12 cellular contexts compared by ENCODE assay signal in the genomic region with DNA sequence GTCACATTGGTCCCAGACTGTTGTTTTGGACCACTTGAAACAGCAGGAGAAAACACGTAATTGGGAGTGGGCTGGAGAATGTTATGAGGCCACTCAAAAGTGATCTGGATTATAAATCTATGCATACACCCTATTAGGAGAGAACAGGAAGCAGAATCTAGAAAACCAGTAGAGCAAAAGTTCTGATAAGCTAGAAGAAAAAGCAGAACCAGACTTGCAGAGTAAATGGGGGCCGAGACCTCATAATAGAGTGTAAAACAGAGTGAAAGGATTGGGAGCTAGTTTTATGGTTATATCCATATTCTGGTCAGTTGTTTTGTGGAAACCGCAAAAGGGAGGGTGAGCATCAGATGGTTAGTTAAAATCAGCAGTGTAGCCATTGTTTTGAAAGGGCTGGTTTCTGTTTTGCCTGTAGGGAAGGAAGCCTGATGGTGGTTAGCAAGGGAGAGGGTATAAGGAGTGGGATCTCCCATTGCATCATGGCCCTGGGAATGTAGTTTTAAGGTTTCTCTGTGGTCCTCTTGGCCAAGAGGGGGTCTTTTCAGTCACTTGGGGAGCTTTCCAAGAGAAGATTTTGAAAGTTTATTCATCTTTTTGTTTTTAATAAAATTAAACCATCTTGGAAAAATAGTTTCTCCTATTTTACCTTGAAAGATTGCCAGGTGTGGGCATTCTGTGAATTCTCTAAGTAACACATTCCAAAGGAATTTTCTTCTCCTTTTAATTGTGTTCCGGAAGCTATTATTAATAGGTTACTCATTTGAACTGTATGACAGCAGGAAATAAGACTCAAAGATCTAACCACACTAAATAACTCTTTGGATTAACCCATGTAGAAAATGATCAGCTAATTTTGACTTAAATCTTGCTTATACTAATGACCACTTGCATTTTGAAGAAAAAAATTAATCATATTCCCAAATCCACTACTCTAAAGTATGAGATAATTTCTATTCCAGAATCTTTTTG. TPM values are rescaled to one million over a fixed set of nuclear protein-coding genes. Genes with fewer than 3 reads are reported as not detected.
DNase-seq lines count a peak whose midpoint lies in the region; ATAC-seq and TF ChIP-seq lines count a peak whose summit lies in the region.
"Had no signal": no experiment of that assay in that cellular context is flagged by ENCODE, and none has a peak within 500 bp of the region (broad histone marks: within the 10 kb centered on the region; RNA-seq: fewer than 3 reads in every experiment).

No MANE protein-coding gene starts in this region.

- H3K9me3 ChIP-seq in SK-N-SH (no peaks in the 10 kb centered on the region), thymus (ENCODE audit: control insufficient read depth) (no peaks in the 10 kb centered on the region)
- H3K9me3 ChIP-seq: right atrium auricular region had no signal

- DNase-seq in SK-N-SH (no peak), SKM-1 treated with dmso at 0.1 percent for 144 hours (lab: John Stamatoyannopoulos, UW; ENCODE audit: unreplicated experiment) (peak; percentile 68), fibroblast of pulmonary artery (ENCODE audit: low read depth) (peak; percentile 50), mesenteric fat pad (ENCODE audit: low spot score) (no peak), NCI-H1048 (lab: John Stamatoyannopoulos, UW) (no peak)
- DNase-seq: dorsolateral prefrontal cortex, NCI-H2227 treated with DMSO at 0.1 percent for 48 hours, T1000 had no signal

- H3K27me3 ChIP-seq in SK-N-SH (ENCODE audit: insufficient read depth) (no peaks in the 10 kb centered on the region), thymus (ENCODE audit: control insufficient read depth, insufficient read depth) (no peaks in the 10 kb centered on the region)
- H3K27me3 ChIP-seq: dorsolateral prefrontal cortex, right atrium auricular region had no signal

- H3K9ac ChIP-seq in SK-N-SH, result no peak overlapping the region

- POLR2A ChIA-PET in SK-N-SH (lab: Yijun Ruan, JAX), result no interaction called here

- CTCF ChIA-PET in SK-N-SH (lab: Yijun Ruan, JAX), result interaction anchor here (0.6 to 5.4 kb wide), 4 partner anchors 12 to 108 kb away, joined by 3 to 106 read pairs (median 14); no protein-coding TSS in a partner anchor

- H2AFZ ChIP-seq in SK-N-SH (ENCODE audit: low read depth), result no peak overlapping the region; the same call in 1 of the 2 replicates

- H3K27ac ChIP-seq in SK-N-SH (ENCODE audit: low read depth in 2 of 2, low read length in 1 of 2) (peak overlapping the region in 1 of 2 experiments; percentile 43; a peak in 2 of 4 replicates), thymus (ENCODE audit: low read depth) (peak overlapping the region; percentile 55)
- H3K27ac ChIP-seq: dorsolateral prefrontal cortex, right atrium auricular region had no signal

- no peak for TF ChIP-seq CTCF in SK-N-SH (IDR thresholded peaks at IDR 0.05)
- no peak for TF ChIP-seq CTCF in fibroblast of pulmonary artery (IDR thresholded peaks at IDR 0.05; ENCODE audit: low read length, missing control alignments)

- H3K4me1 ChIP-seq in SK-N-SH (ENCODE audit: control insufficient read depth in 1 of 2, insufficient read depth in 2 of 2, low read depth in 1 of 2, low read length in 1 of 2), result peaks cover 0 to 6% of the 10 kb centered on the region in 2 experiments; a peak in 2 of 4 replicates
- no peaks in the 10 kb centered on the region for H3K4me1 ChIP-seq in thymus (ENCODE audit: control insufficient read depth, insufficient read depth, low read length)

- no peaks in the 10 kb centered on the region for H4K20me1 ChIP-seq in SK-N-SH (ENCODE audit: insufficient read depth)

- no peaks in the 10 kb centered on the region for H3K9me2 ChIP-seq in SK-N-SH

- no peak overlapping the region for H3K4me3 ChIP-seq in SK-N-SH (ENCODE audit: low read depth in 2 of 2, low read length in 1 of 2)
- no peak overlapping the region for H3K4me3 ChIP-seq in fibroblast of pulmonary artery (replicated peaks; ENCODE audit: low read depth, low read length)
- no peak overlapping the region for H3K4me3 ChIP-seq in thymus (ENCODE audit: low read length)
- H3K4me3 ChIP-seq: dorsolateral prefrontal cortex, right atrium auricular region had no signal

- TF ChIP-seq RAD21 in SK-N-SH (IDR thresholded peaks at IDR 0.05; ENCODE audit: low read length), result no peak

- no peaks in the 10 kb centered on the region for H3K79me2 ChIP-seq in SK-N-SH (ENCODE audit: insufficient read depth)

- H3K36me3 ChIP-seq in SK-N-SH (replicated peaks in 1 of 2; ENCODE audit: control insufficient read depth in 1 of 2, insufficient read depth in 2 of 2, low read length in 1 of 2) (no peaks in the 10 kb centered on the region), thymus (ENCODE audit: control insufficient read depth, insufficient read depth) (no peaks in the 10 kb centered on the region)
- H3K36me3 ChIP-seq: right atrium auricular region had no signal

- H3K4me2 ChIP-seq in SK-N-SH, result peak overlapping the region; percentile 20; the same call in 1 of the 2 replicates

- no peaks in the 10 kb centered on the region for H3F3A ChIP-seq in SK-N-SH (replicated peaks; ENCODE audit: insufficient read depth)

- no peak for TF ChIP-seq EP300 in SK-N-SH (IDR thresholded peaks at IDR 0.05; ENCODE audit: borderline replicate concordance in 1 of 2, low read depth in 1 of 2, low read length in 1 of 2)

- WGBS in SK-N-SH (ENCODE audit: low lambda C conversion rate), result 70% methylated on average over 4 of the region's 4 CpGs
- 93% methylated on average over 4 of the region's 4 CpGs for WGBS in thymus

- ATAC-seq in SK-N-SH treated with all-trans-retinoic acid at 6 μM for 48 hours (no peak), HG03097 (IDR thresholded peaks at IDR 0.05; ENCODE audit: low FRiP score, unreplicated experiment) (no peak)

TF ChIP-seq in SK-N-SH, 30 proteins besides CTCF, POLR2A, EP300 and RAD21:
- no peak for TF ChIP-seq SIN3A (IDR thresholded peaks at IDR 0.05; ENCODE audit: borderline replicate concordance, low read depth, low read length)
- no peak for TF ChIP-seq FOXJ3 (CRISPR knock-in tag; IDR thresholded peaks at IDR 0.05)
TF ChIP-seq in SK-N-SH: peak in this region for 0.

TF ChIP-seq in SK-N-SH treated with all-trans-retinoic acid at 6 μM for 48 hours, 23 proteins besides CTCF, POLR2A, EP300 and RAD21:
- no peak for TF ChIP-seq ISL1 (CRISPR knock-in tag; IDR thresholded peaks at IDR 0.05)
- no peak for TF ChIP-seq ZFP30 (CRISPR knock-in tag; IDR thresholded peaks at IDR 0.05)
- no peak for TF ChIP-seq RARB (CRISPR knock-in tag; IDR thresholded peaks at IDR 0.05)
- no peak for TF ChIP-seq TOX (CRISPR knock-in tag; IDR thresholded peaks at IDR 0.05; ENCODE audit: borderline replicate concordance)
- no peak for TF ChIP-seq SNAI2 (CRISPR knock-in tag; IDR thresholded peaks at IDR 0.05)
- TF ChIP-seq TCF4 (CRISPR knock-in tag; IDR thresholded peaks at IDR 0.05; ENCODE audit: borderline replicate concordance), result no peak
- TF ChIP-seq, protein P1, sequence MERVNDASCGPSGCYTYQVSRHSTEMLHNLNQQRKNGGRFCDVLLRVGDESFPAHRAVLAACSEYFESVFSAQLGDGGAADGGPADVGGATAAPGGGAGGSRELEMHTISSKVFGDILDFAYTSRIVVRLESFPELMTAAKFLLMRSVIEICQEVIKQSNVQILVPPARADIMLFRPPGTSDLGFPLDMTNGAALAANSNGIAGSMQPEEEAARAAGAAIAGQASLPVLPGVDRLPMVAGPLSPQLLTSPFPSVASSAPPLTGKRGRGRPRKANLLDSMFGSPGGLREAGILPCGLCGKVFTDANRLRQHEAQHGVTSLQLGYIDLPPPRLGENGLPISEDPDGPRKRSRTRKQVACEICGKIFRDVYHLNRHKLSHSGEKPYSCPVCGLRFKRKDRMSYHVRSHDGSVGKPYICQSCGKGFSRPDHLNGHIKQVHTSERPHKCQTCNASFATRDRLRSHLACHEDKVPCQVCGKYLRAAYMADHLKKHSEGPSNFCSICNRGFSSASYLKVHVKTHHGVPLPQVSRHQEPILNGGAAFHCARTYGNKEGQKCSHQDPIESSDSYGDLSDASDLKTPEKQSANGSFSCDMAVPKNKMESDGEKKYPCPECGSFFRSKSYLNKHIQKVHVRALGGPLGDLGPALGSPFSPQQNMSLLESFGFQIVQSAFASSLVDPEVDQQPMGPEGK (CRISPR knock-in tag; IDR thresholded peaks at IDR 0.05; ENCODE audit: borderline replicate concordance), result no peak
- no peak for TF ChIP-seq BACH2 (CRISPR knock-in tag; IDR thresholded peaks at IDR 0.05; ENCODE audit: borderline replicate concordance)

RNA-seq across cellular contexts. Expression of a gene that starts 17.3 kb away (rescaled TPM):
- polyA plus RNA-seq in SK-N-SH (2012; rRNA removed) (56.8 and 61.8 TPM in 2 replicates), thymus (223 TPM)
- polyA plus RNA-seq in SK-N-SH (2012; cell fraction: cytosol; rRNA removed), result 79.8 and 82.4 TPM in 2 replicates
- 15.0 and 31.1 TPM in 2 replicates for polyA plus RNA-seq in SK-N-SH (2012; cell fraction: nucleus; rRNA removed)
- total RNA-seq in mesenteric fat pad, result 221 TPM

Comparison
In these comparisons a context has a peak if more than half of its experiments do, and no peak if none do; other contexts are left out.
1. DNase-seq: peak in SKM-1 treated with dmso at 0.1 percent for 144 hours (single experiment) and fibroblast of pulmonary artery (single experiment); none in SK-N-SH (single experiment), mesenteric fat pad (single experiment) and NCI-H1048 (single experiment).